In the genomic region with DNA sequence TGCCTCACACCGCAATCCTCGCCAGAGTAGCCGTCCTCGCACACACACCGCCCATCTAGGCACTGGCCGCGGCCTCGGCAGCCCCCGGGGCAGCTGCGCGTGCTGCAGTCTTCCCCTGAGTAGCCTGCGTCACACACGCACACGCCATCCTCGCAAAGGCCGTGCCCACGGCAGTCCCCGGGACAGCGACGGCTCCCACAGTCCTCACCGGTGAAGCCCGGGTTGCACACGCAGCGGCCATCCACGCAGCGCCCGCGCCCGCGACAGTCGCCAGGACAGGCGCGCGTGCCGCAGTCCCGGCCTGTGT, we compare ENCODE assay signal across 1 cellular context.
TF ChIP-seq lines count a peak whose summit lies in the region.

No MANE protein-coding gene starts in this region.

TF ChIP-seq in H1, 55 proteins besides CTCF, POLR2A, EP300 and RAD21:
- TF ChIP-seq ZNF274 (IDR thresholded peaks at IDR 0.05; ENCODE audit: borderline replicate concordance, extremely low read depth, low read length) (no peak), SP4 (IDR thresholded peaks at IDR 0.05; ENCODE audit: low read length) (no peak), TAF1 (IDR thresholded peaks at IDR 0.05; ENCODE audit: low read depth, low read length) (no peak), CHD7 (IDR thresholded peaks at IDR 0.05; ENCODE audit: insufficient replicate concordance, low read length) (no peak), EGR1 (IDR thresholded peaks at IDR 0.05; ENCODE audit: borderline replicate concordance, low read depth, low read length) (no peak), SAP30 (IDR thresholded peaks at IDR 0.05; ENCODE audit: insufficient read depth, insufficient replicate concordance, low read length) (no peak), SIX5 (IDR thresholded peaks at IDR 0.05; ENCODE audit: low read depth, low read length) (no peak), BRCA1 (IDR thresholded peaks at IDR 0.05; ENCODE audit: low read depth, low read length) (no peak), HDAC6 (IDR thresholded peaks at IDR 0.05; ENCODE audit: low read depth, low read length) (no peak), KDM1A (IDR thresholded peaks at IDR 0.05; ENCODE audit: borderline replicate concordance, low read length) (no peak), RNF2 (IDR thresholded peaks at IDR 0.05; ENCODE audit: borderline replicate concordance, low read depth, low read length, missing control alignments, poor library complexity, severe bottlenecking) (no peak), SIN3A (conservative IDR thresholded peaks at IDR 0.05 in 1 of 2, IDR thresholded peaks at IDR 0.05 in 1 of 2; ENCODE audit: low read depth in 1 of 2, low read length in 2 of 2) (no peak), PHF8 (conservative IDR thresholded peaks at IDR 0.05; ENCODE audit: low read depth, low read length) (no peak), SIRT6 (IDR thresholded peaks at IDR 0.05; ENCODE audit: low read length) (no peak), SP2 (IDR thresholded peaks at IDR 0.05; ENCODE audit: low read length) (no peak), CHD2 (IDR thresholded peaks at IDR 0.05; ENCODE audit: low read length) (no peak), RFX5 (IDR thresholded peaks at IDR 0.05; ENCODE audit: borderline replicate concordance, low read depth, low read length) (no peak)
